Comparison of ENCODE assay signal across 27 cellular contexts in the genomic region with DNA sequence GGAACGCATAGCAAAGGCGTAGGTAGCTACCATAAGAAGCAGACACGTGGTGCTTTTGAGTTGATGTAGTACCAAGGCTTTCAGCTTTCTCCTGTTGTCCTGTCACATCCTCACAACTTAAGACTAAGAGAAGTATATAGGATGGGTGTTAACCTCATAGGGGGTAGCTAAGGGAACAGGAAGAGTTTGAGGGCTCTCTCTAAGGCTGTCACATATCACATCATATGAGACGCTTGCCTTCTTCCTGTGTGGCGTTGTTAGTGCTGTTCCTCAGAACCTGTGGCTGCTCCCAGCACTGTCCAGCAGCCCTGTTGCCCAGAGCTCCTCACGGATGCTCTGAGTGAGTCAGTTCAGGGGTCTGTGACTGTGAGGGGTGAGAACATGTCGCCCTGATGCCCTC.
"Had no signal": no experiment of that assay in that cellular context is flagged by ENCODE, and none has a peak within 500 bp of the region (broad histone marks: within the 10 kb centered on the region; RNA-seq: fewer than 3 reads in every experiment).

No MANE protein-coding gene starts in this region.

- H3K4me1 Mint-ChIP-seq: activated CD4-positive, alpha-beta memory T cell treated with anti-CD3 and anti-CD28 coated beads, Interleukin-2, amount 10 ng/mL, durations not matched to agents 7 days and 5 days; activated naive CD8-positive, alpha-beta T cell treated with anti-CD3 and anti-CD28 coated beads, Interleukin-2, amount 10 ng/mL, durations not matched to agents 7 days and 5 days had no signal

- DNase-seq: activated CD4-positive, alpha-beta memory T cell treated with anti-CD3 and anti-CD28 coated beads, Interleukin-2, amount 10 ng/mL, durations not matched to agents 7 days and 5 days; activated CD4-positive, alpha-beta T cell treated with anti-CD3 and anti-CD28 coated beads for 1 hour; activated CD4-positive, alpha-beta T cell treated with anti-CD3 and anti-CD28 coated beads for 48 hours; activated CD4-positive, CD25-positive, alpha-beta regulatory T cell; activated gamma-delta T cell; activated naive CD4-positive, alpha-beta T cell treated with Interleukin-2 at 50 U/mL for 16 hours; activated naive CD8-positive, alpha-beta T cell treated with anti-CD3 and anti-CD28 coated beads, Interleukin-2, amount 10 ng/mL, durations not matched to agents 7 days and 5 days; activated T-cell treated with anti-CD3 and anti-CD28 coated beads, Interleukin-2, amount 50 U/mL, for 4 hours; amygdala; Kasumi-1; KG1; MG63; NCI-H1048; NCI-H1105 treated with DMSO at 0.1 percent for 48 hours; NCI-H1436; NCI-H1694; NCI-H1930; NCI-H510A; NCI-H526; NCI-H748 treated with DMSO at 0.1 percent for 48 hours; NK-92 treated with Interleukin-12 subunit alpha and Interleukin-12 subunit beta, amount 100 ng/mL, for 24 hours; Right ventricle myocardium superior; SW 1271; T1000; WERI-Rb-1 had no signal

- H3K4me3 Mint-ChIP-seq: activated CD4-positive, alpha-beta memory T cell treated with anti-CD3 and anti-CD28 coated beads, Interleukin-2, amount 10 ng/mL, durations not matched to agents 7 days and 5 days; activated naive CD4-positive, alpha-beta T cell treated with anti-CD3 and anti-CD28 coated beads, Interleukin-2, amount 50 U/mL, for 24 hours; activated naive CD8-positive, alpha-beta T cell treated with anti-CD3 and anti-CD28 coated beads, Interleukin-2, amount 10 ng/mL, durations not matched to agents 7 days and 5 days; activated T-cell treated with anti-CD3 and anti-CD28 coated beads, Interleukin-2, amount 50 U/mL, for 4 hours had no signal

- H3K27me3 Mint-ChIP-seq: activated CD4-positive, alpha-beta memory T cell treated with anti-CD3 and anti-CD28 coated beads, Interleukin-2, amount 10 ng/mL, durations not matched to agents 7 days and 5 days; activated naive CD4-positive, alpha-beta T cell treated with anti-CD3 and anti-CD28 coated beads, Interleukin-2, amount 50 U/mL, for 24 hours; activated naive CD8-positive, alpha-beta T cell treated with anti-CD3 and anti-CD28 coated beads, Interleukin-2, amount 10 ng/mL, durations not matched to agents 7 days and 5 days had no signal

- H3K9me3 Mint-ChIP-seq: activated CD4-positive, alpha-beta memory T cell treated with anti-CD3 and anti-CD28 coated beads, Interleukin-2, amount 10 ng/mL, durations not matched to agents 7 days and 5 days; activated naive CD4-positive, alpha-beta T cell treated with anti-CD3 and anti-CD28 coated beads, Interleukin-2, amount 50 U/mL, for 24 hours; activated naive CD8-positive, alpha-beta T cell treated with anti-CD3 and anti-CD28 coated beads, Interleukin-2, amount 10 ng/mL, durations not matched to agents 7 days and 5 days; activated T-cell treated with anti-CD3 and anti-CD28 coated beads, Interleukin-2, amount 50 U/mL, for 4 hours had no signal

- H3K27me3 ChIP-seq: ascending aorta, MG63 had no signal

- H3K27ac Mint-ChIP-seq: activated CD4-positive, alpha-beta memory T cell treated with anti-CD3 and anti-CD28 coated beads, Interleukin-2, amount 10 ng/mL, durations not matched to agents 7 days and 5 days; activated naive CD4-positive, alpha-beta T cell treated with anti-CD3 and anti-CD28 coated beads, Interleukin-2, amount 50 U/mL, for 24 hours; activated naive CD8-positive, alpha-beta T cell treated with anti-CD3 and anti-CD28 coated beads, Interleukin-2, amount 10 ng/mL, durations not matched to agents 7 days and 5 days had no signal

- H3K4me1 ChIP-seq: ascending aorta had no signal

- H3K27ac ChIP-seq: ascending aorta, WERI-Rb-1 had no signal

- ATAC-seq: activated T-cell treated with anti-CD3 and anti-CD28 coated beads, Interleukin-2, amount 50 U/mL, for 4 hours had no signal

- H3K4me3 ChIP-seq: ascending aorta, MG63 had no signal
